Comparison of ENCODE assay signal across 11 cellular contexts in genomic region chr2:167783266-167784070, GRCh38.
DNase-seq lines count a peak whose midpoint lies in the region; ATAC-seq and TF ChIP-seq lines count a peak whose summit lies in the region.
"Had no signal": no experiment of that assay in that cellular context is flagged by ENCODE, and none has a peak within 500 bp of the region (broad histone marks: within the 10 kb centered on the region; RNA-seq: fewer than 3 reads in every experiment).

No MANE protein-coding gene starts in this region.

- intact Hi-C loops in mammary epithelial cell (cut with micrococcal nuclease) (no loop called here), MCF 10A (cut with micrococcal nuclease) (no loop called here), body of pancreas (cut with DNase I) (no loop called here)

- in situ Hi-C loops in mammary epithelial cell (cut with MboI; ENCODE audit: low sequenced_read_pairs in 2 of 2): no loop called here

- POLR2A ChIA-PET in MCF 10A (lab: Yijun Ruan, JAX): no interaction called here

- no peak for TF ChIP-seq POLR2A in body of pancreas (IDR thresholded peaks at IDR 0.05)

- no peak overlapping the region for H3K4me3 ChIP-seq in mammary epithelial cell (replicated peaks in 1 of 3; ENCODE audit: insufficient read depth in 1 of 3, low read depth in 2 of 3, low read length in 3 of 3)
- H3K4me3 ChIP-seq in body of pancreas: no peak overlapping the region
- H3K4me3 ChIP-seq: skin epidermis had no signal

- peaks cover 35% of the 10 kb centered on the region for H3K27me3 Mint-ChIP-seq in MCF 10A (ENCODE audit: insufficient read depth, unreplicated experiment)

- ATAC-seq in body of pancreas (peak; percentile 73), GM21390 (IDR thresholded peaks at IDR 0.05; ENCODE audit: unreplicated experiment) (no peak), HG03432 (IDR thresholded peaks at IDR 0.05; ENCODE audit: unreplicated experiment) (no peak)

- no peak overlapping the region for H3K4me2 ChIP-seq in mammary epithelial cell (ENCODE audit: insufficient read depth, low read depth, low read length)

- no TSS peak for BruUV-seq in mammary epithelial cell (replicated peaks; lab: Mats Ljungman, UMichigan)
- BruUV-seq in MCF 10A (replicated peaks; lab: Mats Ljungman, UMichigan): no TSS peak

- no peaks in the 10 kb centered on the region for H3K9me3 ChIP-seq in mammary epithelial cell (replicated peaks; ENCODE audit: insufficient read depth, low read length)
- no peaks in the 10 kb centered on the region for H3K9me3 ChIP-seq in body of pancreas

- no peaks in the 10 kb centered on the region for H3K4me1 Mint-ChIP-seq in MCF 10A (ENCODE audit: insufficient read depth, unreplicated experiment)

- H3K9me3 Mint-ChIP-seq in MCF 10A (ENCODE audit: unreplicated experiment): no peaks in the 10 kb centered on the region

- H3K27ac Mint-ChIP-seq in MCF 10A (ENCODE audit: low read depth, unreplicated experiment): no peak overlapping the region

- H3K27me3 ChIP-seq in mammary epithelial cell (ENCODE audit: insufficient read depth, low read length) (no peaks in the 10 kb centered on the region), body of pancreas (no peaks in the 10 kb centered on the region)

- no peaks in the 10 kb centered on the region for H3K36me3 Mint-ChIP-seq in MCF 10A (ENCODE audit: insufficient read depth, unreplicated experiment)

- H3K36me3 ChIP-seq in mammary epithelial cell (ENCODE audit: insufficient read depth, low read length) (no peaks in the 10 kb centered on the region), body of pancreas (replicated peaks in 1 of 2; ENCODE audit: insufficient read depth in 1 of 2, low read depth in 2 of 2) (no peaks in the 10 kb centered on the region)

- H2AFZ ChIP-seq in mammary epithelial cell (ENCODE audit: low read depth, low read length): no peak overlapping the region

- no peaks in the 10 kb centered on the region for H3K4me1 ChIP-seq in mammary epithelial cell (ENCODE audit: insufficient read depth, low read length)
- H3K4me1 ChIP-seq in body of pancreas: peaks cover 12% of the 10 kb centered on the region

- H3K4me3 Mint-ChIP-seq in MCF 10A (ENCODE audit: unreplicated experiment): no peak overlapping the region

- H3K27ac ChIP-seq in mammary epithelial cell (ENCODE audit: insufficient read depth, low read depth, low read length): no peak overlapping the region
- peak overlapping the region in 3 of 4 donors; percentile 7 to 56 (median 40) for H3K27ac ChIP-seq in body of pancreas
- H3K27ac ChIP-seq: skin epidermis had no signal

- no peak for TF ChIP-seq CTCF in mammary epithelial cell (conservative IDR thresholded peaks at IDR 0.05 in 1 of 2, IDR thresholded peaks at IDR 0.05 in 1 of 2; ENCODE audit: extremely low read depth in 1 of 2, insufficient read depth in 1 of 2, low read depth in 1 of 2, low read length in 2 of 2)
- TF ChIP-seq CTCF in MCF 10A (IDR thresholded peaks at IDR 0.05; ENCODE audit: unreplicated experiment): no peak
- no peak for TF ChIP-seq CTCF in body of pancreas (IDR thresholded peaks at IDR 0.05)

- no peak overlapping the region for H3K9ac ChIP-seq in mammary epithelial cell (ENCODE audit: insufficient read depth, low read length)

- DNase-seq in mammary epithelial cell: peak; percentile 1
- DNase-seq in MCF 10A (ENCODE audit: unreplicated experiment): no peak
- DNase-seq in body of pancreas: peak in 1 of 4 donors; percentile 10
- DNase-seq in left kidney (ENCODE audit: low read depth, low spot score): peak; percentile 39
- DNase-seq in superior temporal gyrus (ENCODE audit: extremely low spot score): peak; percentile 63
- DNase-seq in mesenteric fat pad (ENCODE audit: low spot score): no peak
- DNase-seq: aorta, T-helper 2 cell had no signal

- no peaks in the 10 kb centered on the region for H3K79me2 ChIP-seq in mammary epithelial cell (ENCODE audit: insufficient read depth, low read length)

- CTCF ChIA-PET in mammary epithelial cell (lab: Charles Lee; ENCODE audit: low non-redundant PET) (no interaction called here), MCF 10A (lab: Yijun Ruan, JAX) (interaction anchor here (0.6 kb wide), 1 partner anchor 14 kb away, joined by 3 read pairs; no protein-coding TSS in a partner anchor)

- H4K20me1 ChIP-seq in mammary epithelial cell (ENCODE audit: insufficient read depth, low read length): no peaks in the 10 kb centered on the region

- dilution Hi-C loops in mammary epithelial cell (cut with HindIII; ENCODE audit: low sequenced_read_pairs): no loop called here

- WGBS in mammary epithelial cell (ENCODE audit: low coverage, missing lambda C conversion rate): 15% methylated on average over 5 of the region's 5 CpGs
- 27 to 31% methylated on average over 5 of the region's 5 CpGs for WGBS in body of pancreas, 2 donors

Comparison
In these comparisons a context has a peak if more than half of its experiments do, and no peak if none do; other contexts are left out.
1. DNase-seq: peak in mammary epithelial cell (single experiment), left kidney (single experiment) and superior temporal gyrus (single experiment); none in MCF 10A (single experiment) and mesenteric fat pad (single experiment).